In genomic region chr2:222333397-222333796, GRCh38 we compare ENCODE assay signal across 1 cellular context.
A peak's percentile ranks its signal among the peaks of the same experiment; 100 is the strongest.
TF ChIP-seq lines count a peak whose summit lies in the region.

No MANE protein-coding gene starts in this region.

TF ChIP-seq in HepG2, 621 proteins besides CTCF, POLR2A, EP300 and RAD21:
- TF ChIP-seq MIER2 (CRISPR knock-in tag; IDR thresholded peaks at IDR 0.05), result no peak
- TF ChIP-seq, protein P1, sequence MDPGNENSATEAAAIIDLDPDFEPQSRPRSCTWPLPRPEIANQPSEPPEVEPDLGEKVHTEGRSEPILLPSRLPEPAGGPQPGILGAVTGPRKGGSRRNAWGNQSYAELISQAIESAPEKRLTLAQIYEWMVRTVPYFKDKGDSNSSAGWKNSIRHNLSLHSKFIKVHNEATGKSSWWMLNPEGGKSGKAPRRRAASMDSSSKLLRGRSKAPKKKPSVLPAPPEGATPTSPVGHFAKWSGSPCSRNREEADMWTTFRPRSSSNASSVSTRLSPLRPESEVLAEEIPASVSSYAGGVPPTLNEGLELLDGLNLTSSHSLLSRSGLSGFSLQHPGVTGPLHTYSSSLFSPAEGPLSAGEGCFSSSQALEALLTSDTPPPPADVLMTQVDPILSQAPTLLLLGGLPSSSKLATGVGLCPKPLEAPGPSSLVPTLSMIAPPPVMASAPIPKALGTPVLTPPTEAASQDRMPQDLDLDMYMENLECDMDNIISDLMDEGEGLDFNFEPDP (CRISPR knock-in tag; conservative IDR thresholded peaks at IDR 0.05), result 0 out of 2 replicates have a peak, but pooled peaks have one; percentile 19
- no peak for TF ChIP-seq ZNF501 (CRISPR knock-in tag; IDR thresholded peaks at IDR 0.05)
TF ChIP-seq in HepG2: peak in this region for 1.
